In genomic region chr12:7346571-7347225, GRCh38 we compare ENCODE assay signal across 1 cellular context.
TF ChIP-seq lines count a peak whose summit lies in the region.

No MANE protein-coding gene starts in this region.

TF ChIP-seq in H1, 55 proteins besides CTCF, POLR2A, EP300 and RAD21:
- TF ChIP-seq, protein P1, sequence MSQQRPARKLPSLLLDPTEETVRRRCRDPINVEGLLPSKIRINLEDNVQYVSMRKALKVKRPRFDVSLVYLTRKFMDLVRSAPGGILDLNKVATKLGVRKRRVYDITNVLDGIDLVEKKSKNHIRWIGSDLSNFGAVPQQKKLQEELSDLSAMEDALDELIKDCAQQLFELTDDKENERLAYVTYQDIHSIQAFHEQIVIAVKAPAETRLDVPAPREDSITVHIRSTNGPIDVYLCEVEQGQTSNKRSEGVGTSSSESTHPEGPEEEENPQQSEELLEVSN (IDR thresholded peaks at IDR 0.05): no peak
- TF ChIP-seq BCL11A (IDR thresholded peaks at IDR 0.05; ENCODE audit: low read depth in 2 of 2, low read length in 2 of 2) (no peak), NANOG (IDR thresholded peaks at IDR 0.05; ENCODE audit: insufficient read depth, low read depth, low read length, poor library complexity, severe bottlenecking) (no peak), SRF (IDR thresholded peaks at IDR 0.05; ENCODE audit: low read depth, low read length) (no peak), SIX5 (IDR thresholded peaks at IDR 0.05; ENCODE audit: low read depth, low read length) (no peak), HDAC2 (IDR thresholded peaks at IDR 0.05; ENCODE audit: borderline replicate concordance in 1 of 2, low read depth in 2 of 2, low read length in 2 of 2) (no peak), SIN3A (conservative IDR thresholded peaks at IDR 0.05 in 1 of 2, IDR thresholded peaks at IDR 0.05 in 1 of 2; ENCODE audit: low read depth in 1 of 2, low read length in 2 of 2) (no peak), KDM4A (IDR thresholded peaks at IDR 0.05; ENCODE audit: low read depth, low read length, severe bottlenecking) (no peak), POU5F1 (IDR thresholded peaks at IDR 0.05; ENCODE audit: low read depth, low read length) (no peak), GABPA (IDR thresholded peaks at IDR 0.05; ENCODE audit: borderline replicate concordance, insufficient read depth, low read length) (no peak), SUZ12 (IDR thresholded peaks at IDR 0.05; ENCODE audit: low read length) (no peak)
- TF ChIP-seq, protein P2, sequence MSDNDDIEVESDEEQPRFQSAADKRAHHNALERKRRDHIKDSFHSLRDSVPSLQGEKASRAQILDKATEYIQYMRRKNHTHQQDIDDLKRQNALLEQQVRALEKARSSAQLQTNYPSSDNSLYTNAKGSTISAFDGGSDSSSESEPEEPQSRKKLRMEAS (IDR thresholded peaks at IDR 0.05): no peak
- TF ChIP-seq, protein P3, sequence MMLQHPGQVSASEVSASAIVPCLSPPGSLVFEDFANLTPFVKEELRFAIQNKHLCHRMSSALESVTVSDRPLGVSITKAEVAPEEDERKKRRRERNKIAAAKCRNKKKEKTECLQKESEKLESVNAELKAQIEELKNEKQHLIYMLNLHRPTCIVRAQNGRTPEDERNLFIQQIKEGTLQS (IDR thresholded peaks at IDR 0.05; ENCODE audit: insufficient read depth, low read depth, low read length): no peak
